In genomic region chr10:116139886-116140285, GRCh38 we compare ENCODE assay signal across 5 cellular contexts.
"Had no signal": no experiment of that assay in that cellular context is flagged by ENCODE, and none has a peak within 500 bp of the region (broad histone marks: within the 10 kb centered on the region; RNA-seq: fewer than 3 reads in every experiment).

No MANE protein-coding gene starts in this region.

- H3K27ac Mint-ChIP-seq: H9 had no signal

- H3K9ac ChIP-seq: GM23248 had no signal

- H3K9me3 Mint-ChIP-seq: H9 had no signal

- H3K4me3 Mint-ChIP-seq: H9 had no signal

- H3K27ac ChIP-seq: GM23248 had no signal

- H2AFZ ChIP-seq: GM23248 had no signal

- DNase-seq: GM23248, H9, HCEC 1CT, IMR-90 had no signal

- H3K4me3 ChIP-seq: GM23248, K562 had no signal

- ATAC-seq: K562 had no signal
